1 cellular context compared by ENCODE assay signal in genomic region chr6:69835414-69836179, GRCh38.
TF ChIP-seq lines count a peak whose summit lies in the region.

No MANE protein-coding gene starts in this region.

TF ChIP-seq in GM12878, 131 proteins besides CTCF, POLR2A, EP300 and RAD21 (continued from another document):
- TF ChIP-seq, protein P1, sequence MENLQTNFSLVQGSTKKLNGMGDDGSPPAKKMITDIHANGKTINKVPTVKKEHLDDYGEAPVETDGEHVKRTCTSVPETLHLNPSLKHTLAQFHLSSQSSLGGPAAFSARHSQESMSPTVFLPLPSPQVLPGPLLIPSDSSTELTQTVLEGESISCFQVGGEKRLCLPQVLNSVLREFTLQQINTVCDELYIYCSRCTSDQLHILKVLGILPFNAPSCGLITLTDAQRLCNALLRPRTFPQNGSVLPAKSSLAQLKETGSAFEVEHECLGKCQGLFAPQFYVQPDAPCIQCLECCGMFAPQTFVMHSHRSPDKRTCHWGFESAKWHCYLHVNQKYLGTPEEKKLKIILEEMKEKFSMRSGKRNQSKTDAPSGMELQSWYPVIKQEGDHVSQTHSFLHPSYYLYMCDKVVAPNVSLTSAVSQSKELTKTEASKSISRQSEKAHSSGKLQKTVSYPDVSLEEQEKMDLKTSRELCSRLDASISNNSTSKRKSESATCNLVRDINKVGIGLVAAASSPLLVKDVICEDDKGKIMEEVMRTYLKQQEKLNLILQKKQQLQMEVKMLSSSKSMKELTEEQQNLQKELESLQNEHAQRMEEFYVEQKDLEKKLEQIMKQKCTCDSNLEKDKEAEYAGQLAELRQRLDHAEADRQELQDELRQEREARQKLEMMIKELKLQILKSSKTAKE (IDR thresholded peaks at IDR 0.05; ENCODE audit: low read depth, poor library complexity, severe bottlenecking): peak; percentile 57
- TF ChIP-seq SMC3 (IDR thresholded peaks at IDR 0.05; ENCODE audit: borderline replicate concordance, low read length) (peak; percentile 87), ZNF384 (IDR thresholded peaks at IDR 0.05; ENCODE audit: borderline replicate concordance, low read depth, low read length) (no peak), CREB1 (IDR thresholded peaks at IDR 0.05; ENCODE audit: low read depth) (no peak), NKRF (conservative IDR thresholded peaks at IDR 0.05) (0 out of 2 replicates have a peak, but pooled peaks have one; percentile 28), RAD51 (IDR thresholded peaks at IDR 0.05) (no peak), IKZF1 (conservative IDR thresholded peaks at IDR 0.05) (peak; percentile 44; the same call in 1 of the 2 replicates), MEF2B (IDR thresholded peaks at IDR 0.05; ENCODE audit: partially characterized antibody, poor library complexity, severe bottlenecking) (peak; percentile 15), SPI1 (IDR thresholded peaks at IDR 0.05; ENCODE audit: borderline replicate concordance, insufficient read depth, low read depth, low read length) (no peak), GATAD2B (conservative IDR thresholded peaks at IDR 0.05; ENCODE audit: low read depth) (no peak), KAT2A (conservative IDR thresholded peaks at IDR 0.05; ENCODE audit: control insufficient read depth, low read depth, low read length) (no peak), RUNX3 (IDR thresholded peaks at IDR 0.05; ENCODE audit: low read length) (peak; percentile 23; the same call in 1 of the 2 replicates), BMI1 (IDR thresholded peaks at IDR 0.05; ENCODE audit: borderline replicate concordance) (no peak), BCLAF1 (IDR thresholded peaks at IDR 0.05) (no peak), SMARCA5 (IDR thresholded peaks at IDR 0.05) (no peak), ATF7 (IDR thresholded peaks at IDR 0.05; ENCODE audit: low read depth) (peak; percentile 92), NFIC (IDR thresholded peaks at IDR 0.05; ENCODE audit: low read depth, low read length) (peak; percentile 52; the same call in 1 of the 2 replicates), TARDBP (IDR thresholded peaks at IDR 0.05; ENCODE audit: borderline replicate concordance) (no peak), PKNOX1 (IDR thresholded peaks at IDR 0.05) (no peak), ETV6 (conservative IDR thresholded peaks at IDR 0.05 in 1 of 2, IDR thresholded peaks at IDR 0.05 in 1 of 2; ENCODE audit: borderline replicate concordance in 1 of 2, low read depth in 1 of 2) (no peak), LARP7 (IDR thresholded peaks at IDR 0.05) (no peak), RELB (IDR thresholded peaks at IDR 0.05; ENCODE audit: low read depth) (no peak), MTA3 (IDR thresholded peaks at IDR 0.05; ENCODE audit: borderline replicate concordance, low read length) (no peak), PAX8 (IDR thresholded peaks at IDR 0.05) (no peak), PML (IDR thresholded peaks at IDR 0.05; ENCODE audit: low read length) (no peak), TCF12 (IDR thresholded peaks at IDR 0.05; ENCODE audit: low read depth, low read length) (no peak), WRNIP1 (IDR thresholded peaks at IDR 0.05; ENCODE audit: borderline replicate concordance, low read depth, low read length) (no peak), JUNB (IDR thresholded peaks at IDR 0.05) (peak; percentile 93)
- TF ChIP-seq, protein P2, sequence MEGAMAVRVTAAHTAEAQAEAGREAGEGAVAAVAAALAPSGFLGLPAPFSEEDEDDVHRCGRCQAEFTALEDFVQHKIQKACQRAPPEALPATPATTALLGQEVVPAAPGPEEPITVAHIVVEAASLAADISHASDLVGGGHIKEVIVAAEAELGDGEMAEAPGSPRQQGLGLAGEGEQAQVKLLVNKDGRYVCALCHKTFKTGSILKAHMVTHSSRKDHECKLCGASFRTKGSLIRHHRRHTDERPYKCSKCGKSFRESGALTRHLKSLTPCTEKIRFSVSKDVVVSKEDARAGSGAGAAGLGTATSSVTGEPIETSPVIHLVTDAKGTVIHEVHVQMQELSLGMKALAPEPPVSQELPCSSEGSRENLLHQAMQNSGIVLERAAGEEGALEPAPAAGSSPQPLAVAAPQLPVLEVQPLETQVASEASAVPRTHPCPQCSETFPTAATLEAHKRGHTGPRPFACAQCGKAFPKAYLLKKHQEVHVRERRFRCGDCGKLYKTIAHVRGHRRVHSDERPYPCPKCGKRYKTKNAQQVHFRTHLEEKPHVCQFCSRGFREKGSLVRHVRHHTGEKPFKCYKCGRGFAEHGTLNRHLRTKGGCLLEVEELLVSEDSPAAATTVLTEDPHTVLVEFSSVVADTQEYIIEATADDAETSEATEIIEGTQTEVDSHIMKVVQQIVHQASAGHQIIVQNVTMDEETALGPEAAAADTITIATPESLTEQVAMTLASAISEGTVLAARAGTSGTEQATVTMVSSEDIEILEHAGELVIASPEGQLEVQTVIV (IDR thresholded peaks at IDR 0.05; ENCODE audit: borderline replicate concordance, partially characterized antibody): no peak
- TF ChIP-seq, protein P3, sequence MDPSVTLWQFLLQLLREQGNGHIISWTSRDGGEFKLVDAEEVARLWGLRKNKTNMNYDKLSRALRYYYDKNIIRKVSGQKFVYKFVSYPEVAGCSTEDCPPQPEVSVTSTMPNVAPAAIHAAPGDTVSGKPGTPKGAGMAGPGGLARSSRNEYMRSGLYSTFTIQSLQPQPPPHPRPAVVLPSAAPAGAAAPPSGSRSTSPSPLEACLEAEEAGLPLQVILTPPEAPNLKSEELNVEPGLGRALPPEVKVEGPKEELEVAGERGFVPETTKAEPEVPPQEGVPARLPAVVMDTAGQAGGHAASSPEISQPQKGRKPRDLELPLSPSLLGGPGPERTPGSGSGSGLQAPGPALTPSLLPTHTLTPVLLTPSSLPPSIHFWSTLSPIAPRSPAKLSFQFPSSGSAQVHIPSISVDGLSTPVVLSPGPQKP (IDR thresholded peaks at IDR 0.05; ENCODE audit: low read depth, low read length): no peak
- TF ChIP-seq, protein P4, sequence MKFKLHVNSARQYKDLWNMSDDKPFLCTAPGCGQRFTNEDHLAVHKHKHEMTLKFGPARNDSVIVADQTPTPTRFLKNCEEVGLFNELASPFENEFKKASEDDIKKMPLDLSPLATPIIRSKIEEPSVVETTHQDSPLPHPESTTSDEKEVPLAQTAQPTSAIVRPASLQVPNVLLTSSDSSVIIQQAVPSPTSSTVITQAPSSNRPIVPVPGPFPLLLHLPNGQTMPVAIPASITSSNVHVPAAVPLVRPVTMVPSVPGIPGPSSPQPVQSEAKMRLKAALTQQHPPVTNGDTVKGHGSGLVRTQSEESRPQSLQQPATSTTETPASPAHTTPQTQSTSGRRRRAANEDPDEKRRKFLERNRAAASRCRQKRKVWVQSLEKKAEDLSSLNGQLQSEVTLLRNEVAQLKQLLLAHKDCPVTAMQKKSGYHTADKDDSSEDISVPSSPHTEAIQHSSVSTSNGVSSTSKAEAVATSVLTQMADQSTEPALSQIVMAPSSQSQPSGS (IDR thresholded peaks at IDR 0.05; ENCODE audit: low read length): peak; percentile 87
- TF ChIP-seq, protein P5, sequence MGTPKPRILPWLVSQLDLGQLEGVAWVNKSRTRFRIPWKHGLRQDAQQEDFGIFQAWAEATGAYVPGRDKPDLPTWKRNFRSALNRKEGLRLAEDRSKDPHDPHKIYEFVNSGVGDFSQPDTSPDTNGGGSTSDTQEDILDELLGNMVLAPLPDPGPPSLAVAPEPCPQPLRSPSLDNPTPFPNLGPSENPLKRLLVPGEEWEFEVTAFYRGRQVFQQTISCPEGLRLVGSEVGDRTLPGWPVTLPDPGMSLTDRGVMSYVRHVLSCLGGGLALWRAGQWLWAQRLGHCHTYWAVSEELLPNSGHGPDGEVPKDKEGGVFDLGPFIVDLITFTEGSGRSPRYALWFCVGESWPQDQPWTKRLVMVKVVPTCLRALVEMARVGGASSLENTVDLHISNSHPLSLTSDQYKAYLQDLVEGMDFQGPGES (IDR thresholded peaks at IDR 0.05): no peak
